2 cellular contexts compared by ENCODE assay signal in genomic region chr14:61747342-61747741, GRCh38.
TF ChIP-seq lines count a peak whose summit lies in the region.

No MANE protein-coding gene starts in this region.

TF ChIP-seq in WTC11, 78 proteins besides CTCF, POLR2A, EP300 and RAD21:
- TF ChIP-seq TEAD1 (CRISPR knock-in tag; IDR thresholded peaks at IDR 0.05) (no peak), FOXK1 (CRISPR knock-in tag; IDR thresholded peaks at IDR 0.05) (no peak), ZNF532 (CRISPR knock-in tag; IDR thresholded peaks at IDR 0.05; ENCODE audit: borderline replicate concordance) (no peak), ZNF263 (CRISPR knock-in tag; IDR thresholded peaks at IDR 0.05; ENCODE audit: low read depth) (no peak), ARID4B (CRISPR knock-in tag; IDR thresholded peaks at IDR 0.05; ENCODE audit: borderline replicate concordance) (no peak), ZSCAN18 (CRISPR knock-in tag; IDR thresholded peaks at IDR 0.05) (no peak), EMX1 (CRISPR knock-in tag; IDR thresholded peaks at IDR 0.05) (no peak), ZNF232 (CRISPR knock-in tag; IDR thresholded peaks at IDR 0.05) (no peak), ZNF219 (CRISPR knock-in tag; IDR thresholded peaks at IDR 0.05; ENCODE audit: borderline replicate concordance) (no peak), ZBTB21 (CRISPR knock-in tag; IDR thresholded peaks at IDR 0.05; ENCODE audit: borderline replicate concordance) (no peak), ZNF423 (CRISPR knock-in tag; IDR thresholded peaks at IDR 0.05) (no peak), SMAD3 (CRISPR knock-in tag; IDR thresholded peaks at IDR 0.05; ENCODE audit: borderline replicate concordance) (no peak), ZNF671 (CRISPR knock-in tag; IDR thresholded peaks at IDR 0.05) (no peak), NFATC4 (CRISPR knock-in tag; IDR thresholded peaks at IDR 0.05) (no peak), GRHL2 (CRISPR knock-in tag; IDR thresholded peaks at IDR 0.05; ENCODE audit: insufficient replicate concordance, severe bottlenecking) (no peak), ATF1 (CRISPR knock-in tag; IDR thresholded peaks at IDR 0.05) (no peak), NR2C2 (CRISPR knock-in tag; IDR thresholded peaks at IDR 0.05) (no peak), MAX (CRISPR knock-in tag; IDR thresholded peaks at IDR 0.05) (no peak)
- TF ChIP-seq, protein P1, sequence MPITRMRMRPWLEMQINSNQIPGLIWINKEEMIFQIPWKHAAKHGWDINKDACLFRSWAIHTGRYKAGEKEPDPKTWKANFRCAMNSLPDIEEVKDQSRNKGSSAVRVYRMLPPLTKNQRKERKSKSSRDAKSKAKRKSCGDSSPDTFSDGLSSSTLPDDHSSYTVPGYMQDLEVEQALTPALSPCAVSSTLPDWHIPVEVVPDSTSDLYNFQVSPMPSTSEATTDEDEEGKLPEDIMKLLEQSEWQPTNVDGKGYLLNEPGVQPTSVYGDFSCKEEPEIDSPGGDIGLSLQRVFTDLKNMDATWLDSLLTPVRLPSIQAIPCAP (CRISPR knock-in tag; IDR thresholded peaks at IDR 0.05): no peak

TF ChIP-seq in endothelial cell of umbilical vein, 7 proteins besides CTCF, POLR2A, EP300 and RAD21:
- TF ChIP-seq GATA2 (IDR thresholded peaks at IDR 0.05; ENCODE audit: insufficient read depth, insufficient read length, low read depth, low read length) (no peak), EZH2 (IDR thresholded peaks at IDR 0.05; ENCODE audit: borderline replicate concordance, low read depth, low read length, severe bottlenecking) (no peak), JUN (IDR thresholded peaks at IDR 0.05; ENCODE audit: borderline replicate concordance, insufficient read depth, insufficient read length, low read depth) (no peak), MAX (IDR thresholded peaks at IDR 0.05; ENCODE audit: insufficient read depth, insufficient read length) (no peak), FOS (IDR thresholded peaks at IDR 0.05; ENCODE audit: borderline replicate concordance, insufficient read depth, low read length) (no peak), POLR2AphosphoS5 (IDR thresholded peaks at IDR 0.05; ENCODE audit: insufficient read depth, low read depth, low read length) (no peak), MYC (IDR thresholded peaks at IDR 0.05; ENCODE audit: low read depth, low read length) (no peak)
